In genomic region chr19:14599548-14600147, GRCh38 we compare ENCODE assay signal across 20 cellular contexts. TPM values are rescaled to one million over a fixed set of nuclear protein-coding genes. Genes with fewer than 3 reads are reported as not detected.
DNase-seq lines count a peak whose midpoint lies in the region; ATAC-seq, FAIRE-seq and TF ChIP-seq lines count a peak whose summit lies in the region.
"Had no signal": no experiment of that assay in that cellular context is flagged by ENCODE, and none has a peak within 500 bp of the region (broad histone marks: within the 10 kb centered on the region; RNA-seq: fewer than 3 reads in every experiment).

No MANE protein-coding gene starts in this region.

- peak overlapping the region; percentile 57 for H3K27ac Mint-ChIP-seq in neural crest cell (ENCODE audit: unreplicated experiment)
- no peak overlapping the region for H3K27ac Mint-ChIP-seq in CD8-positive, alpha-beta memory T cell
- H3K27ac Mint-ChIP-seq: CD4-positive, alpha-beta T cell had no signal

- H4K20me1 ChIP-seq in K562 (replicated peaks; ENCODE audit: control insufficient read depth, insufficient read depth, low read length), result no peaks in the 10 kb centered on the region

- DNase-seq in GM12892 (ENCODE audit: insufficient read length), result no peak
- DNase-seq in K562 (ENCODE audit: extremely low read depth in 1 of 4, low spot score in 3 of 4), result no peak
- no peak for DNase-seq in neural crest cell (ENCODE audit: low read depth, low spot score)
- DNase-seq in CD8-positive, alpha-beta memory T cell, result no peak
- DNase-seq: ACHN; CD4-positive, alpha-beta T cell; DMS153; DMS79; GDM1; GM23248 had no signal

- peaks cover 11 to 24% of the 10 kb centered on the region in 2 experiments for H3K27me3 ChIP-seq in K562 (ENCODE audit: control insufficient read depth in 2 of 2, insufficient read depth in 2 of 2, low read length in 2 of 2)
- H3K27me3 ChIP-seq in CD8-positive, alpha-beta memory T cell (ENCODE audit: insufficient read depth, low read length, poor library complexity, severe bottlenecking), result no peaks in the 10 kb centered on the region

- H3K27me3 Mint-ChIP-seq in neural crest cell (ENCODE audit: low read depth), result peaks cover 41% of the 10 kb centered on the region
- H3K27me3 Mint-ChIP-seq in CD8-positive, alpha-beta memory T cell, result peaks cover 5 to 14% of the 10 kb centered on the region in 2 donors

- no peaks in the 10 kb centered on the region for H3K4me1 Mint-ChIP-seq in neural crest cell
- peaks cover 0 to 7% (median 2%) of the 10 kb centered on the region in 3 donors for H3K4me1 Mint-ChIP-seq in CD8-positive, alpha-beta memory T cell

- no peak for TF ChIP-seq EP300 in K562 (IDR thresholded peaks at IDR 0.05; ENCODE audit: low read length)

- H3K79me2 ChIP-seq in K562 (ENCODE audit: control insufficient read depth, insufficient read depth, low read length), result no peaks in the 10 kb centered on the region

- TF ChIP-seq CTCF in K562 (IDR thresholded peaks at IDR 0.05 in 2 of 3, conservative IDR thresholded peaks at IDR 0.05 in 1 of 3; ENCODE audit: insufficient read depth in 2 of 3, low read depth in 1 of 3, low read length in 3 of 3), result no peak
- no peak for TF ChIP-seq CTCF in neural crest cell (conservative IDR thresholded peaks at IDR 0.05)

- no peak overlapping the region for H3K27ac ChIP-seq in K562 (ENCODE audit: extremely low read depth, low read depth, low read length)
- H3K27ac ChIP-seq in CD8-positive, alpha-beta memory T cell (ENCODE audit: low read depth, low read length), result no peak overlapping the region
- H3K27ac ChIP-seq: C4-2B, GM23248 had no signal

- BruUV-seq in K562 (replicated peaks; lab: Mats Ljungman, UMichigan), result no TSS peak

- WGBS in K562 (ENCODE audit: insufficient coverage, low coverage, missing lambda C conversion rate), result 5% methylated on average over 8 of the region's 8 CpGs

- POLR2A ChIA-PET in K562 (lab: Yijun Ruan, JAX), result interaction anchor here (0.7 kb wide), 1 partner anchor 312 kb away, joined by 5 read pairs; no protein-coding TSS in a partner anchor
- POLR2A ChIA-PET in CD8-positive, alpha-beta memory T cell (lab: Charles Lee), result no interaction called here

- CTCF ChIA-PET in K562 (lab: Yijun Ruan, JAX; ENCODE audit: low intra/inter-chr PET ratio), result no interaction called here
- CTCF ChIA-PET in CD8-positive, alpha-beta memory T cell (lab: Charles Lee), result no interaction called here

- peaks cover 4% of the 10 kb centered on the region for H3K36me3 Mint-ChIP-seq in neural crest cell (ENCODE audit: low read depth)
- H3K36me3 Mint-ChIP-seq in CD8-positive, alpha-beta memory T cell, result peaks cover 0 to 6% (median 0%) of the 10 kb centered on the region in 3 donors

- no peaks in the 10 kb centered on the region for H3K9me1 ChIP-seq in K562 (ENCODE audit: control insufficient read depth, insufficient read depth, low read length)

- H3K4me3 Mint-ChIP-seq in neural crest cell, result no peak overlapping the region
- no peak overlapping the region for H3K4me3 Mint-ChIP-seq in CD8-positive, alpha-beta memory T cell
- H3K4me3 Mint-ChIP-seq: CD4-positive, alpha-beta T cell had no signal

- no peaks in the 10 kb centered on the region; a peak in 1 of 5 replicates for H3K4me1 ChIP-seq in K562 (replicated peaks in 1 of 2; ENCODE audit: control insufficient read depth in 2 of 2, insufficient read depth in 2 of 2, low read length in 2 of 2)
- H3K4me1 ChIP-seq in CD8-positive, alpha-beta memory T cell (ENCODE audit: insufficient read depth, low read length), result no peaks in the 10 kb centered on the region
- H3K4me1 ChIP-seq: HAP-1 had no signal

- H2AFZ ChIP-seq in K562 (ENCODE audit: low read depth, low read length), result no peak overlapping the region
- H2AFZ ChIP-seq: GM23248 had no signal

- H3K4me3 ChIP-seq in K562, result no peak overlapping the region
- H3K4me3 ChIP-seq in CD8-positive, alpha-beta memory T cell (ENCODE audit: low read length), result no peak overlapping the region
- H3K4me3 ChIP-seq: GM23248, HAP-1 had no signal

- FAIRE-seq in GM12892 (lab: Jason Lieb, UNC) (no peak), K562 (lab: Jason Lieb, UNC) (no peak)
- FAIRE-seq: A204.1, GM19239 had no signal

- no peak overlapping the region for H3K9ac ChIP-seq in K562 (ENCODE audit: insufficient read depth in 1 of 2, low read depth in 2 of 2, low read length in 2 of 2)
- H3K9ac ChIP-seq: GM23248 had no signal

- peaks cover 12% of the 10 kb centered on the region for H3K9me3 Mint-ChIP-seq in neural crest cell
- H3K9me3 Mint-ChIP-seq in CD8-positive, alpha-beta memory T cell, result peaks cover 0 to 5% (median 0%) of the 10 kb centered on the region in 5 donors

- H3K9me3 ChIP-seq in K562 (replicated peaks; ENCODE audit: control insufficient read depth, insufficient read depth, low read depth, low read length), result no peaks in the 10 kb centered on the region
- no peaks in the 10 kb centered on the region for H3K9me3 ChIP-seq in CD8-positive, alpha-beta memory T cell (ENCODE audit: low read length)
- H3K9me3 ChIP-seq: HAP-1 had no signal

- H3K36me3 ChIP-seq in K562 (ENCODE audit: control insufficient read depth, insufficient read depth, low read length), result no peaks in the 10 kb centered on the region
- H3K36me3 ChIP-seq in CD8-positive, alpha-beta memory T cell (ENCODE audit: insufficient read depth, low read length), result no peaks in the 10 kb centered on the region
- H3K36me3 ChIP-seq: HAP-1 had no signal

- no peak overlapping the region for H3K4me2 ChIP-seq in K562 (ENCODE audit: insufficient read depth, low read length)

- ATAC-seq in K562 (no peak), HG03378 (IDR thresholded peaks at IDR 0.05; ENCODE audit: unreplicated experiment) (no peak), GM19463 (IDR thresholded peaks at IDR 0.05; ENCODE audit: unreplicated experiment) (no peak)

- intact Hi-C loops in K562 (cut with micrococcal nuclease), result no loop called here

- TF ChIP-seq RAD21 in K562 (CRISPR knock-in tag; conservative IDR thresholded peaks at IDR 0.05 in 1 of 2, IDR thresholded peaks at IDR 0.05 in 1 of 2), result no peak

- in situ Hi-C loops in K562 (cut with MboI), result no loop called here

- TF ChIP-seq POLR2A in GM12892 (IDR thresholded peaks at IDR 0.05; ENCODE audit: low read depth, low read length), result peak; percentile 46; the same call in 1 of the 2 replicates
- TF ChIP-seq POLR2A in K562 (conservative IDR thresholded peaks at IDR 0.05), result no peak

TF ChIP-seq in K562, 482 proteins besides CTCF, POLR2A, EP300 and RAD21:
- TF ChIP-seq RBM14 (IDR thresholded peaks at IDR 0.05; ENCODE audit: borderline replicate concordance, insufficient read depth, low read depth, low read length), result no peak
- peak; percentile 51 for TF ChIP-seq RBM25 (IDR thresholded peaks at IDR 0.05; ENCODE audit: low read depth, low read length, severe bottlenecking)

RNA-seq across cellular contexts. Expression of gene CLEC17A, which starts 16.8 kb away (rescaled TPM):
- 67.4 TPM for polyA plus RNA-seq in GM12892 (2012; ENCODE audit: missing spikeins)
- not detected in 2 replicates for total RNA-seq in K562 (2011; cell fraction: chromatin; rRNA removed; ENCODE audit: low replicate concordance)
- not detected in 2 replicates for total RNA-seq in K562 (2011; cell fraction: nucleolus; rRNA removed)
- not detected in 2 replicates for total RNA-seq in K562 (2011; cell fraction: nucleoplasm; rRNA removed)
- total RNA-seq in K562 (2014; rRNA removed) (not detected in 2 replicates), K562 (2014; rRNA removed; fragmentation: Illumina TruSeq; extraction: Trizol) (not detected in 2 replicates), K562 (2015; rRNA removed; fragmentation: Illumina TruSeq; extraction: Trizol) (not detected in 2 replicates), K562 (2021) (not detected in 2 replicates), neural crest cell (not detected in 2 replicates)
- polyA plus RNA-seq in K562 (2011; rRNA removed) (0.03 TPM in 1 of 2 replicates, not detected in the other), K562 (2014; fragmentation: Illumina TruSeq; extraction: Trizol) (not detected in 2 replicates), K562 (2014; fragmentation: Nextera tagmentation; extraction: Ambion mirVana) (not detected), K562 (2014; rRNA removed) (not detected in 2 replicates)
- polyA plus RNA-seq in K562 (2011; cell fraction: cytosol; rRNA removed), result not detected in 2 replicates
- polyA plus RNA-seq in K562 (2011; cell fraction: nucleus; rRNA removed), result not detected in 2 replicates
- not detected in 2 replicates for polyA plus RNA-seq in K562 (2012)
- polyA minus RNA-seq in K562 (2011; rRNA and poly(A)+ RNA removed), result not detected in 2 replicates
- not detected in 2 replicates for polyA minus RNA-seq in K562 (2011; cell fraction: cytosol; rRNA and poly(A)+ RNA removed)
- not detected in 2 replicates for polyA minus RNA-seq in K562 (2011; cell fraction: nucleus; rRNA and poly(A)+ RNA removed)
- total RNA-seq in CD8-positive, alpha-beta memory T cell, result 1 to 10 TPM in 1 of 2 experiments, under 1 TPM in 1; 0.72 to 1.5 TPM
- not detected for polyA plus RNA-seq in CD8-positive, alpha-beta memory T cell
- total RNA-seq: CD4-positive, alpha-beta T cell; Daoy; GM23248; H4; HT-29 had no signal
- polyA plus RNA-seq: BJ, GM23248 had no signal

RNA-seq across cellular contexts. Expression of gene NDUFB7, which starts 27.8 kb away (rescaled TPM):
- 95.4 TPM for polyA plus RNA-seq in GM12892 (2012; ENCODE audit: missing spikeins)
- 5.1 and 13.9 TPM in 2 replicates for total RNA-seq in K562 (2011; cell fraction: chromatin; rRNA removed; ENCODE audit: low replicate concordance)
- total RNA-seq in K562 (2011; cell fraction: nucleolus; rRNA removed), result 55.0 and 85.4 TPM in 2 replicates
- total RNA-seq in K562 (2011; cell fraction: nucleoplasm; rRNA removed), result 23.9 and 26.6 TPM in 2 replicates
- 842 and 854 TPM in 2 replicates for total RNA-seq in K562 (2014; rRNA removed)
- total RNA-seq in K562 (2014; rRNA removed; fragmentation: Illumina TruSeq; extraction: Trizol), result 7.4 and 14.9 TPM in 2 replicates
- total RNA-seq in K562 (2015; rRNA removed; fragmentation: Illumina TruSeq; extraction: Trizol), result 227 and 243 TPM in 2 replicates
- total RNA-seq in K562 (2021), result 289 and 313 TPM in 2 replicates
- polyA plus RNA-seq in K562 (2011; rRNA removed), result 137 and 185 TPM in 2 replicates
- polyA plus RNA-seq in K562 (2011; cell fraction: cytosol; rRNA removed), result 393 and 1,045 TPM in 2 replicates
- 125 and 147 TPM in 2 replicates for polyA plus RNA-seq in K562 (2011; cell fraction: nucleus; rRNA removed)
- polyA plus RNA-seq in K562 (2012), result 246 and 272 TPM in 2 replicates
- 37.6 and 257 TPM in 2 replicates for polyA plus RNA-seq in K562 (2014; fragmentation: Illumina TruSeq; extraction: Trizol)
- polyA plus RNA-seq in K562 (2014; fragmentation: Nextera tagmentation; extraction: Ambion mirVana), result 10 to 100 TPM; 31.3 to 91.8 TPM
- 810 and 833 TPM in 2 replicates for polyA plus RNA-seq in K562 (2014; rRNA removed)
- polyA minus RNA-seq in K562 (2011; rRNA and poly(A)+ RNA removed), result 14.2 and 24.3 TPM in 2 replicates
- polyA minus RNA-seq in K562 (2011; cell fraction: cytosol; rRNA and poly(A)+ RNA removed), result 76.8 and 119 TPM in 2 replicates
- 20.3 and 27.4 TPM in 2 replicates for polyA minus RNA-seq in K562 (2011; cell fraction: nucleus; rRNA and poly(A)+ RNA removed)
- 123 and 128 TPM in 2 replicates for total RNA-seq in neural crest cell
- total RNA-seq in CD8-positive, alpha-beta memory T cell, result 100 to 1,000 TPM; 123 to 126 TPM
- 235 TPM for polyA plus RNA-seq in CD8-positive, alpha-beta memory T cell
